ENCODE assay signal across 37 cellular contexts in genomic region chr5:161850491-161850890, GRCh38. TPM values are rescaled to one million over a fixed set of nuclear protein-coding genes. Genes with fewer than 3 reads are reported as not detected.
"Had no signal": no experiment of that assay in that cellular context is flagged by ENCODE, and none has a peak within 500 bp of the region (broad histone marks: within the 10 kb centered on the region; RNA-seq: fewer than 3 reads in every experiment).

No MANE protein-coding gene starts in this region.

- H3K27ac Mint-ChIP-seq: activated CD4-positive, alpha-beta T cell treated with anti-CD3 and anti-CD28 coated beads, Interleukin-2, amount 10 ng/mL, durations not matched to agents 24 days and 14 days; activated CD8-positive, alpha-beta T cell treated with anti-CD3 and anti-CD28 coated beads for 36 hours; activated naive CD8-positive, alpha-beta T cell treated with anti-CD3 and anti-CD28 coated beads for 36 hours; activated T-cell treated with anti-CD3 and anti-CD28 coated beads, Interleukin-2, amount 50 U/mL, for 72 hours; activated T-helper 17 cell treated with anti-CD3 and anti-CD28 coated beads, Interleukin-2, amount 50 U/mL, for 72 hours had no signal

- H3K4me3 ChIP-seq: Peyer's patch had no signal

- H3K9me3 Mint-ChIP-seq: activated CD4-positive, alpha-beta T cell treated with anti-CD3 and anti-CD28 coated beads, Interleukin-2, amount 10 ng/mL, durations not matched to agents 24 days and 14 days; activated naive CD8-positive, alpha-beta T cell treated with anti-CD3 and anti-CD28 coated beads for 36 hours had no signal

- H3K27me3 ChIP-seq: brain microvascular endothelial cell, Peyer's patch had no signal

- ATAC-seq: activated CD8-positive, alpha-beta T cell treated with anti-CD3 and anti-CD28 coated beads for 36 hours; activated T-cell treated with anti-CD3 and anti-CD28 coated beads, Interleukin-2, amount 50 U/mL, for 72 hours; activated T-helper 17 cell treated with anti-CD3 and anti-CD28 coated beads, Interleukin-2, amount 50 U/mL, for 72 hours; PC-3; Right ventricle myocardium inferior; SK-N-SH treated with all-trans-retinoic acid at 6 μM for 48 hours had no signal

- H3K4me3 Mint-ChIP-seq: activated CD4-positive, alpha-beta T cell treated with anti-CD3 and anti-CD28 coated beads, Interleukin-2, amount 10 ng/mL, durations not matched to agents 24 days and 14 days; activated CD8-positive, alpha-beta T cell treated with anti-CD3 and anti-CD28 coated beads for 36 hours; activated naive CD8-positive, alpha-beta T cell treated with anti-CD3 and anti-CD28 coated beads for 36 hours; activated T-cell treated with anti-CD3 and anti-CD28 coated beads, Interleukin-2, amount 50 U/mL, for 72 hours; activated T-helper 17 cell treated with anti-CD3 and anti-CD28 coated beads, Interleukin-2, amount 50 U/mL, for 72 hours had no signal

- DNase-seq: activated CD4-positive, alpha-beta T cell treated with anti-CD3 and anti-CD28 coated beads, Interleukin-2, amount 10 ng/mL, durations not matched to agents 24 days and 14 days; activated CD4-positive, alpha-beta T cell treated with anti-CD3 and anti-CD28 coated beads, Interleukin-2, amount 50 U/mL, for 4 hours; activated CD8-positive, alpha-beta T cell treated with anti-CD3 and anti-CD28 coated beads for 36 hours; activated effector memory CD4-positive, alpha-beta T cell treated with anti-CD3 and anti-CD28 coated beads, Interleukin-2, amount 50 U/mL, for 16 hours; activated naive CD4-positive, alpha-beta T cell; activated naive CD4-positive, alpha-beta T cell treated with anti-CD3 and anti-CD28 coated beads, Interleukin-2, amount 50 U/mL, for 16 hours; activated naive CD8-positive, alpha-beta T cell treated with anti-CD3 and anti-CD28 coated beads for 36 hours; activated T-cell treated with anti-CD3 and anti-CD28 coated beads, Interleukin-2, amount 50 U/mL, for 1 hour; activated T-cell treated with anti-CD3 and anti-CD28 coated beads, Interleukin-2, amount 50 U/mL, for 72 hours; amniotic stem cell; aorta; brain microvascular endothelial cell; central memory CD4-positive, alpha-beta T cell; Kasumi-1; KG1; MM.1S; MV-4-11; NCI-H1092; NCI-H1436 treated with DMSO at 0.1 percent for 48 hours; NCI-H1694 treated with DMSO at 0.1 percent for 48 hours; NCI-H2029; NCI-H345; NCI-H510A treated with DMSO at 0.1 percent for 48 hours; NCI-H526 treated with DMSO at 0.1 percent for 48 hours; NCI-H774; PC-3; Peyer's patch; SIG-M5; T1000 had no signal

- H3K36me3 ChIP-seq: brain microvascular endothelial cell, Peyer's patch had no signal

- H3K27ac ChIP-seq: brain microvascular endothelial cell, Peyer's patch, RWPE1 had no signal

- H3K36me3 Mint-ChIP-seq: activated naive CD8-positive, alpha-beta T cell treated with anti-CD3 and anti-CD28 coated beads for 36 hours had no signal

- H3K4me1 Mint-ChIP-seq: activated CD4-positive, alpha-beta T cell treated with anti-CD3 and anti-CD28 coated beads, Interleukin-2, amount 10 ng/mL, durations not matched to agents 24 days and 14 days; activated naive CD8-positive, alpha-beta T cell treated with anti-CD3 and anti-CD28 coated beads for 36 hours; activated T-helper 17 cell treated with anti-CD3 and anti-CD28 coated beads, Interleukin-2, amount 50 U/mL, for 72 hours had no signal

- H3K4me1 ChIP-seq: Peyer's patch had no signal

RNA-seq across cellular contexts. Expression of gene GABRA1, which starts 2.6 kb away (rescaled TPM):
- total RNA-seq: activated CD4-positive, alpha-beta T cell treated with anti-CD3 and anti-CD28 coated beads, Interleukin-2, amount 10 ng/mL, durations not matched to agents 24 days and 14 days; activated CD8-positive, alpha-beta memory T cell treated with anti-CD3 and anti-CD28 coated beads for 36 hours; activated CD8-positive, alpha-beta T cell treated with anti-CD3 and anti-CD28 coated beads for 36 hours; activated naive CD8-positive, alpha-beta T cell treated with anti-CD3 and anti-CD28 coated beads for 36 hours; activated T-cell treated with anti-CD3 and anti-CD28 coated beads, Interleukin-2, amount 50 U/mL, for 72 hours; activated T-helper 17 cell treated with anti-CD3 and anti-CD28 coated beads, Interleukin-2, amount 50 U/mL, for 72 hours; aorta; PC-3; Peyer's patch; Right ventricle myocardium inferior; SK-MEL-5; T-helper 1 cell treated with Interleukin-12 subunit alpha and Interleukin-12 subunit beta and Interleukin-4 antibody, amounts not matched to agents 30 ng/mL and 1 ng/mL, for 36 hours; T-helper 2 cell treated with Interferon-gamma antibody and Interleukin-4, amounts not matched to agents 100 ng/mL and 5 ng/mL, for 36 hours had no signal
- polyA plus RNA-seq: aorta had no signal
